Comparison of ENCODE assay signal across 1 cellular context in genomic region chr2:127591221-127591923, GRCh38.
A peak's percentile ranks its signal among the peaks of the same experiment; 100 is the strongest.
TF ChIP-seq lines count a peak whose summit lies in the region.

No MANE protein-coding gene starts in this region.

TF ChIP-seq in HepG2, 621 proteins besides CTCF, POLR2A, EP300 and RAD21 (continued from another document):
- TF ChIP-seq ZNF768 (CRISPR knock-in tag; IDR thresholded peaks at IDR 0.05), result peak; percentile 63
- TF ChIP-seq ZNF841 (CRISPR knock-in tag; IDR thresholded peaks at IDR 0.05; ENCODE audit: borderline replicate concordance), result no peak
- TF ChIP-seq ZSCAN9 (CRISPR knock-in tag; IDR thresholded peaks at IDR 0.05; ENCODE audit: borderline replicate concordance), result 0 out of 2 replicates have a peak, but pooled peaks have one; percentile 31
- TF ChIP-seq PHF21A (CRISPR knock-in tag; IDR thresholded peaks at IDR 0.05), result peak; percentile 56; the same call in 1 of the 2 replicates
- TF ChIP-seq PAWR (CRISPR knock-in tag; IDR thresholded peaks at IDR 0.05; ENCODE audit: borderline replicate concordance), result no peak
- TF ChIP-seq ARNT (IDR thresholded peaks at IDR 0.05), result no peak
- no peak for TF ChIP-seq CHD4 (IDR thresholded peaks at IDR 0.05; ENCODE audit: borderline replicate concordance, low read length)
- TF ChIP-seq SNAPC4 (CRISPR knock-in tag; IDR thresholded peaks at IDR 0.05), result no peak
- no peak for TF ChIP-seq IKZF1 (IDR thresholded peaks at IDR 0.05)
- no peak for TF ChIP-seq ZNF746 (CRISPR knock-in tag; IDR thresholded peaks at IDR 0.05)
- TF ChIP-seq ZNF230 (CRISPR knock-in tag; IDR thresholded peaks at IDR 0.05), result 0 out of 2 replicates have a peak, but pooled peaks have one; percentile 27
- no peak for TF ChIP-seq MAF1 (CRISPR knock-in tag; IDR thresholded peaks at IDR 0.05; ENCODE audit: borderline replicate concordance)
- TF ChIP-seq SALL2 (CRISPR knock-in tag; IDR thresholded peaks at IDR 0.05), result no peak
- TF ChIP-seq FOSL2 (CRISPR knock-in tag; IDR thresholded peaks at IDR 0.05), result 0 out of 2 replicates have a peak, but pooled peaks have one; percentile 30
- TF ChIP-seq ARID5B (CRISPR knock-in tag; IDR thresholded peaks at IDR 0.05), result no peak; the same call in 1 of the 2 replicates
- TF ChIP-seq NR1H2 (CRISPR knock-in tag; IDR thresholded peaks at IDR 0.05; ENCODE audit: borderline replicate concordance, low read depth), result no peak
- 0 out of 2 replicates have a peak, but pooled peaks have one; percentile 43 for TF ChIP-seq REPIN1 (CRISPR knock-in tag; IDR thresholded peaks at IDR 0.05; ENCODE audit: borderline replicate concordance, low read depth)
- no peak for TF ChIP-seq ZNF326 (CRISPR knock-in tag; IDR thresholded peaks at IDR 0.05; ENCODE audit: borderline replicate concordance)
- no peak for TF ChIP-seq MATR3 (CRISPR knock-in tag; IDR thresholded peaks at IDR 0.05)
- no peak for TF ChIP-seq ZNF354B (CRISPR knock-in tag; IDR thresholded peaks at IDR 0.05)
- no peak for TF ChIP-seq POLR2AphosphoS2 (IDR thresholded peaks at IDR 0.05; ENCODE audit: low read depth, low read length)
- TF ChIP-seq ZNF567 (CRISPR knock-in tag; IDR thresholded peaks at IDR 0.05; ENCODE audit: borderline replicate concordance), result no peak
- TF ChIP-seq PCBP2 (optimal IDR thresholded peaks at IDR 0.05; ENCODE audit: low read depth, low read length, poor library complexity, severe bottlenecking), result no peak
- no peak for TF ChIP-seq U2AF1 (optimal IDR thresholded peaks at IDR 0.05; ENCODE audit: low read depth, low read length)
- no peak for TF ChIP-seq MYC (CRISPR knock-in tag; IDR thresholded peaks at IDR 0.05; ENCODE audit: borderline replicate concordance)
- TF ChIP-seq NCOA5 (CRISPR knock-in tag; IDR thresholded peaks at IDR 0.05), result no peak
- no peak for TF ChIP-seq ZNF34 (CRISPR knock-in tag; IDR thresholded peaks at IDR 0.05; ENCODE audit: borderline replicate concordance)
- peak; percentile 49; the same call in 1 of the 2 replicates for TF ChIP-seq IRF2 (CRISPR knock-in tag; IDR thresholded peaks at IDR 0.05)
- TF ChIP-seq ZFP82 (CRISPR knock-in tag; IDR thresholded peaks at IDR 0.05; ENCODE audit: borderline replicate concordance), result no peak
- no peak for TF ChIP-seq ZNF232 (CRISPR knock-in tag; IDR thresholded peaks at IDR 0.05; ENCODE audit: borderline replicate concordance)
- peak; percentile 66; the same call in 1 of the 2 replicates for TF ChIP-seq ZNF792 (CRISPR knock-in tag; IDR thresholded peaks at IDR 0.05)
- TF ChIP-seq ZNF749 (CRISPR knock-in tag; IDR thresholded peaks at IDR 0.05; ENCODE audit: borderline replicate concordance), result no peak
- TF ChIP-seq KDM5A (IDR thresholded peaks at IDR 0.05; ENCODE audit: borderline replicate concordance, low read length), result no peak
TF ChIP-seq in HepG2: peak in this region for 131.
